14 cellular contexts compared by ENCODE assay signal in the genomic region with DNA sequence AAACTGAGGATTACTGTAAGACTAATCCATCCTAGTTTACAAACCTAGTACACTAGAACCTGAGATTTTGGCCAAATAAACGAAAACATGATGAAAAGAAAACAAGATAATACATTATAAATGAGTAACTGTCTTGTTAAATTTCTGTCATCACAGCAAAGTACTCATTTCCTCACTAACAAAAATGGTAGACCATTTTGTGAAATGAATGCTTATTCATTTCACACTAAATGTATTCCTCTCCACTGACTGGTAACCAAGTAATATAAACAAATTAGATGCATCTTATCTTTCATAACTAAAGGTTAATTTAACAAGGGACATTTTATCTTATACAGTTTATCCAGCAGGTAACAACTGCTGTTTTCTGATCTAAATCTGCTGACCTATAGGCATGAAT.
DNase-seq lines count a peak whose midpoint lies in the region; ATAC-seq and TF ChIP-seq lines count a peak whose summit lies in the region.
"Had no signal": no experiment of that assay in that cellular context is flagged by ENCODE, and none has a peak within 500 bp of the region (broad histone marks: within the 10 kb centered on the region; RNA-seq: fewer than 3 reads in every experiment).

No MANE protein-coding gene starts in this region.

- TF ChIP-seq CTCF in OCI-LY3 (IDR thresholded peaks at IDR 0.05; ENCODE audit: low read depth, low read length), result no peak

- H3K27ac ChIP-seq in OCI-LY3 (ENCODE audit: low read length), result peak overlapping the region; percentile 90
- H3K27ac ChIP-seq: C4-2B, sigmoid colon had no signal

- peak overlapping the region; percentile 45; the same call in 1 of the 2 replicates for H3K9ac ChIP-seq in OCI-LY3 (ENCODE audit: low read length)

- H3K9me3 ChIP-seq in OCI-LY3 (ENCODE audit: insufficient read depth, low read length), result no peaks in the 10 kb centered on the region
- H3K9me3 ChIP-seq: sigmoid colon had no signal

- peaks cover 6% of the 10 kb centered on the region for H3K79me2 ChIP-seq in OCI-LY3 (ENCODE audit: low read length)

- peak; percentile 35 for ATAC-seq in GM18873 (IDR thresholded peaks at IDR 0.05; ENCODE audit: low FRiP score, unreplicated experiment)
- peak; percentile 28 for ATAC-seq in GM21423 (IDR thresholded peaks at IDR 0.05; ENCODE audit: unreplicated experiment)
- ATAC-seq in HG02981 (IDR thresholded peaks at IDR 0.05; ENCODE audit: unreplicated experiment), result peak; percentile 50
- ATAC-seq: T-cell had no signal

- peak overlapping the region; percentile 33; the same call in 1 of the 2 replicates for H3K4me3 ChIP-seq in OCI-LY3 (ENCODE audit: low read length)
- H3K4me3 ChIP-seq: sigmoid colon had no signal

- H3K36me3 ChIP-seq in OCI-LY3 (replicated peaks; ENCODE audit: low read depth, low read length), result peaks cover 13% of the 10 kb centered on the region

- peaks cover 69% of the 10 kb centered on the region for H3K4me1 ChIP-seq in OCI-LY3 (ENCODE audit: low read length)
- H3K4me1 ChIP-seq: sigmoid colon had no signal

- no peaks in the 10 kb centered on the region for H3K27me3 ChIP-seq in OCI-LY3 (ENCODE audit: low read depth, low read length)
- H3K27me3 ChIP-seq: sigmoid colon had no signal

- H3K4me2 ChIP-seq in OCI-LY3 (ENCODE audit: low read length), result peak overlapping the region; percentile 50

- no peaks in the 10 kb centered on the region for H4K20me1 ChIP-seq in OCI-LY3 (ENCODE audit: insufficient read depth, low read length)

- no peak for DNase-seq in HPDE6-E6E7 (ENCODE audit: extremely low spot score)
- no peak for DNase-seq in stimulated activated naive CD4-positive, alpha-beta T cell treated with Interleukin-2 at 50 U/mL for 16 hours (lab: John Stamatoyannopoulos, UW)
- DNase-seq in ureter (ENCODE audit: low spot score), result no peak
- DNase-seq in stimulated activated CD4-positive, alpha-beta T cell treated with anti-CD3 and anti-CD28 coated beads, Interleukin-12 subunit alpha, Interleukin-12 subunit beta, amount 100 ng/mL, for 4 hours, result no peak
- DNase-seq: activated CD4-positive, alpha-beta T cell treated with anti-CD3 and anti-CD28 coated beads, Interleukin-2, amount 10 ng/mL, durations not matched to agents 7 days and 5 days; hippocampal formation; NCI-H2171; sigmoid colon; T-cell had no signal

- H2AFZ ChIP-seq in OCI-LY3 (ENCODE audit: low read depth, low read length), result no peak overlapping the region
